ENCODE assay signal across 20 cellular contexts in genomic region chr11:83449338-83449913, GRCh38.
DNase-seq lines count a peak whose midpoint lies in the region; ATAC-seq lines count a peak whose summit lies in the region.
"Had no signal": no experiment of that assay in that cellular context is flagged by ENCODE, and none has a peak within 500 bp of the region (broad histone marks: within the 10 kb centered on the region; RNA-seq: fewer than 3 reads in every experiment).

No MANE protein-coding gene starts in this region.

- no peak overlapping the region for H2BK5ac ChIP-seq in neuronal stem cell (ENCODE audit: low read length)

- H3K79me1 ChIP-seq in neuronal stem cell (ENCODE audit: low read depth, low read length) = no peaks in the 10 kb centered on the region

- no peak overlapping the region for H2BK15ac ChIP-seq in neuronal stem cell (ENCODE audit: low read length)

- no peaks in the 10 kb centered on the region for H3K36me3 Mint-ChIP-seq in activated naive CD8-positive, alpha-beta T cell treated with anti-CD3 and anti-CD28 coated beads for 36 hours
- H3K36me3 Mint-ChIP-seq: IgD-negative memory B cell, neural progenitor cell had no signal

- no peaks in the 10 kb centered on the region for H3K9me3 Mint-ChIP-seq in activated naive CD8-positive, alpha-beta T cell treated with anti-CD3 and anti-CD28 coated beads for 36 hours
- H3K9me3 Mint-ChIP-seq: IgD-negative memory B cell had no signal

- no peaks in the 10 kb centered on the region for H3K9me3 ChIP-seq in neuronal stem cell (replicated peaks in 1 of 2; ENCODE audit: control insufficient read depth in 2 of 2, insufficient read depth in 1 of 2, low read depth in 1 of 2, low read length in 2 of 2)
- H3K9me3 ChIP-seq: adrenal gland, Caco-2, thoracic aorta had no signal

- H4K91ac ChIP-seq in neuronal stem cell (ENCODE audit: low read depth, low read length, poor library complexity) = no peak overlapping the region

- H3K27ac Mint-ChIP-seq in activated naive CD8-positive, alpha-beta T cell treated with anti-CD3 and anti-CD28 coated beads for 36 hours = no peak overlapping the region
- H3K27ac Mint-ChIP-seq: IgD-negative memory B cell had no signal

- H3K4me1 Mint-ChIP-seq in activated naive CD8-positive, alpha-beta T cell treated with anti-CD3 and anti-CD28 coated beads for 36 hours = no peaks in the 10 kb centered on the region

- no peak overlapping the region for H3K4me2 ChIP-seq in neuronal stem cell (ENCODE audit: insufficient read depth, low read length, poor library complexity, severe bottlenecking)
- H3K4me2 ChIP-seq: neural progenitor cell had no signal

- H2AFZ ChIP-seq in neuronal stem cell (ENCODE audit: low read length) = no peak overlapping the region
- H2AFZ ChIP-seq: neural progenitor cell had no signal

- no peak overlapping the region for H3K4me3 ChIP-seq in neuronal stem cell (ENCODE audit: low read length in 2 of 2)
- H3K4me3 ChIP-seq: adrenal gland, neural progenitor cell, thoracic aorta had no signal

- no peak overlapping the region for H2AK5ac ChIP-seq in neuronal stem cell (ENCODE audit: low read depth, low read length)

- no peak overlapping the region for H2BK120ac ChIP-seq in neuronal stem cell (ENCODE audit: low read depth, low read length)

- H3K27ac ChIP-seq in neuronal stem cell (replicated peaks; ENCODE audit: low read length) = no peak overlapping the region
- H3K27ac ChIP-seq: adrenal gland, HL-60, neural progenitor cell, thoracic aorta had no signal

- no CpG with 5 or more reads among the region's 4 CpGs for WGBS in neuronal stem cell (ENCODE audit: extremely low coverage in 2 of 2, insufficient read length in 2 of 2, insufficient replicate concordance in 1 of 2), 2 donors

- peak; percentile 63 for DNase-seq in kidney tubule cell (ENCODE audit: low spot score)
- DNase-seq in hypothalamus (lab: John Stamatoyannopoulos, UW) = no peak
- no peak for DNase-seq in activated naive CD8-positive, alpha-beta T cell treated with anti-CD3 and anti-CD28 coated beads for 36 hours
- no peak for DNase-seq in neuronal stem cell (ENCODE audit: low spot score)
- DNase-seq: adrenal gland; AML-193; Caco-2; central memory CD4-positive, alpha-beta T cell; HCEC 1CT; midbrain; NCI-H2029 treated with DMSO at 0.1 percent for 48 hours; NCI-H524 had no signal

- H3K14ac ChIP-seq in neuronal stem cell (ENCODE audit: low read length) = no peak overlapping the region

- no peak overlapping the region for H3K4ac ChIP-seq in neuronal stem cell (ENCODE audit: low read length)

- no peak overlapping the region for H3K9ac ChIP-seq in neuronal stem cell (ENCODE audit: low read depth, low read length, poor library complexity)
- H3K9ac ChIP-seq: neural progenitor cell had no signal

- H3K23ac ChIP-seq in neuronal stem cell (ENCODE audit: low read depth, low read length, poor library complexity) = no peak overlapping the region

- no peak overlapping the region for H3K4me3 Mint-ChIP-seq in activated naive CD8-positive, alpha-beta T cell treated with anti-CD3 and anti-CD28 coated beads for 36 hours
- H3K4me3 Mint-ChIP-seq: IgD-negative memory B cell, neural progenitor cell had no signal

- H3K4me1 ChIP-seq in neuronal stem cell (ENCODE audit: control insufficient read depth in 2 of 2, insufficient read depth in 1 of 2, low read depth in 1 of 2, low read length in 2 of 2) = no peaks in the 10 kb centered on the region
- H3K4me1 ChIP-seq: adrenal gland, Caco-2, neural progenitor cell had no signal

- peak; percentile 71 for ATAC-seq in GM18858 (IDR thresholded peaks at IDR 0.05; ENCODE audit: unreplicated experiment)
- peak; percentile 80 for ATAC-seq in GM21576 (IDR thresholded peaks at IDR 0.05; ENCODE audit: unreplicated experiment)
- peak; percentile 90 for ATAC-seq in HG03520 (IDR thresholded peaks at IDR 0.05; ENCODE audit: unreplicated experiment)
- ATAC-seq: left lobe of liver had no signal

- H3K18ac ChIP-seq in neuronal stem cell (ENCODE audit: low read length) = no peak overlapping the region

- H4K8ac ChIP-seq in neuronal stem cell (ENCODE audit: low read depth, low read length) = no peak overlapping the region

- H3K27me3 ChIP-seq in neuronal stem cell (ENCODE audit: control insufficient read depth in 3 of 3, insufficient read depth in 3 of 3, low read depth in 1 of 3, low read length in 3 of 3) = no peaks in the 10 kb centered on the region
- H3K27me3 ChIP-seq: adrenal gland, neural progenitor cell had no signal

- H3K27me3 Mint-ChIP-seq in activated naive CD8-positive, alpha-beta T cell treated with anti-CD3 and anti-CD28 coated beads for 36 hours = no peaks in the 10 kb centered on the region
- H3K27me3 Mint-ChIP-seq: IgD-negative memory B cell had no signal

- H3K36me3 ChIP-seq in neuronal stem cell (replicated peaks in 1 of 2; ENCODE audit: control insufficient read depth in 2 of 2, insufficient read depth in 2 of 2, low read length in 2 of 2) = no peaks in the 10 kb centered on the region
- H3K36me3 ChIP-seq: adrenal gland, neural progenitor cell, thoracic aorta had no signal

- no peak overlapping the region for H2BK12ac ChIP-seq in neuronal stem cell (ENCODE audit: low read length)
